ENCODE assay signal across 16 cellular contexts in the genomic region with DNA sequence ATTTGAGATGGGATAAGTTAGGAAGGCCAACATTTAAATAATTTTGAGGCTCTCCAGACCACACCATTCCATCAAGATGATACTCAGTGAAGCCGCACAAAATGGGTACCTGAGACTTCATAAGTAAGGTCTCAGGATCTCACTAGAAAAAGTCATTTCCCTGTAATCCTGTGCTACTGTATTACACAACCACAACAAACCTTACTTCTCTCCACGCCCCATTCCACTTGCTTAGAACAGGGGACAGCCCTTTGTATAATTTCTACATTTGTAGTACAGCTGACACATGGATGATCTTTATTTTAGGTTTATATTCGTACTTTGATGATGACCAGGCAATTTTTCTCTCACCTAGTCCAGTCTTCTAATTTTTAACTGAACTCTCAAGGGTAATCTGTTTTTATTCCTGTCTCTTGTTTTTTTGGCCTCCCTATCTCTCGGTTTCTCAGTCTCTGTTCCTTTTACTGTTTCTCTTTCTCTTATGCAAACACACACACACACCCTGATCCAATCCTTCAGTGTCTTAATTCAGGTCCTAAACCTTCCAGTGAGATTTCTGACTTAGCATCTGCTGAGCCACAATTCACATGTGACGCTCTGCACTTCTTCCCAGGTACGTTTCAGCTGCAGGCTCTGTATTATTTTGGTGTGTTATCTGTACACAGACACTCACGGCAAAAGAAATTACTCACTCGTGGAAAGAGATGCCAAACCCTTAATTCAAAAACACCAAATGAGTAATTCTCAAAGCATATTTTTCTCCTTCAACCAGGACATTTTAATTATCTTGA.
DNase-seq lines count a peak whose midpoint lies in the region; ATAC-seq, FAIRE-seq and TF ChIP-seq lines count a peak whose summit lies in the region.
"Had no signal": no experiment of that assay in that cellular context is flagged by ENCODE, and none has a peak within 500 bp of the region (broad histone marks: within the 10 kb centered on the region; RNA-seq: fewer than 3 reads in every experiment).

No MANE protein-coding gene starts in this region.

- POLR2A ChIA-PET in BJ (lab: Charles Lee): interaction anchor here (0.6 to 1.3 kb wide), 3 partner anchors 13 to 74 kb away, joined by 3 read pairs; no protein-coding TSS in a partner anchor

- peak; percentile 43 for ATAC-seq in HG03280 (IDR thresholded peaks at IDR 0.05; ENCODE audit: unreplicated experiment)
- ATAC-seq: psoas muscle had no signal

- H3K27me3 ChIP-seq in BJ (ENCODE audit: control insufficient read depth, insufficient read depth, low read length) (no peaks in the 10 kb centered on the region), rectal smooth muscle tissue (ENCODE audit: control insufficient read depth, insufficient read depth, low read length) (no peaks in the 10 kb centered on the region)

- TF ChIP-seq CTCF in BJ (IDR thresholded peaks at IDR 0.05; ENCODE audit: insufficient read depth, low read depth, low read length): no peak
- TF ChIP-seq CTCF in fibroblast of mammary gland (conservative IDR thresholded peaks at IDR 0.05; ENCODE audit: control insufficient read depth, insufficient read depth, low read depth, low read length): no peak
- TF ChIP-seq CTCF in kidney (IDR thresholded peaks at IDR 0.05; ENCODE audit: borderline replicate concordance, extremely low read depth, insufficient read depth): no peak

- H3K9ac ChIP-seq in rectal smooth muscle tissue (ENCODE audit: low read length) (no peak overlapping the region), kidney (ENCODE audit: low read length in 2 of 2) (no peak overlapping the region)

- H3K9me3 ChIP-seq in kidney (ENCODE audit: control insufficient read depth in 1 of 2, low read length in 2 of 2): no peaks in the 10 kb centered on the region
- H3K9me3 ChIP-seq: lower lobe of right lung, psoas muscle, thoracic aorta had no signal

- H3K27ac ChIP-seq in rectal smooth muscle tissue (ENCODE audit: low read depth, low read length): peak overlapping the region; percentile 72
- no peak overlapping the region for H3K27ac ChIP-seq in kidney (ENCODE audit: low read depth in 2 of 2, low read length in 2 of 2)
- H3K27ac ChIP-seq: psoas muscle had no signal

- H3K4me1 ChIP-seq in rectal smooth muscle tissue (ENCODE audit: control insufficient read depth, insufficient read depth, low read length): peaks cover 15% of the 10 kb centered on the region
- no peaks in the 10 kb centered on the region for H3K4me1 ChIP-seq in kidney (ENCODE audit: control insufficient read depth in 1 of 2, insufficient read depth in 1 of 2, low read depth in 1 of 2, low read length in 2 of 2)
- H3K4me1 ChIP-seq: psoas muscle had no signal

- DNase-seq in BJ (ENCODE audit: low read depth) (peak; percentile 40), fibroblast of mammary gland (ENCODE audit: low read depth) (peak; percentile 62), NCI-H1417 treated with DMSO at 0.1 percent for 48 hours (lab: John Stamatoyannopoulos, UW) (no peak), kidney (no peak), islet precursor cell (no peak), RKO (ENCODE audit: low spot score) (no peak)
- DNase-seq: activated CD4-positive, alpha-beta T cell treated with anti-CD3 and anti-CD28 coated beads, Interleukin-2, amount 50 U/mL, for 4 hours; activated gamma-delta T cell; GOT3; lower lobe of right lung; NCI-H2081 treated with DMSO at 0.1 percent for 48 hours; psoas muscle; T-helper 1 cell had no signal

- intact Hi-C loops in kidney (cut with DNase I): no loop called here

- CTCF ChIA-PET in BJ (lab: Yijun Ruan, JAX): interaction anchor here (0.6 to 1.9 kb wide), 2 partner anchors 54 to 223 kb away, joined by 3 to 5 read pairs; partner anchors contain the start of gene THBS1

- H3K36me3 ChIP-seq in BJ (ENCODE audit: control insufficient read depth, insufficient read depth, low read length): no peaks in the 10 kb centered on the region
- no peaks in the 10 kb centered on the region for H3K36me3 ChIP-seq in rectal smooth muscle tissue (ENCODE audit: control insufficient read depth, insufficient read depth, low read length)
- no peaks in the 10 kb centered on the region for H3K36me3 ChIP-seq in kidney (ENCODE audit: control insufficient read depth in 1 of 2, insufficient read depth in 2 of 2, low read length in 2 of 2)
- H3K36me3 ChIP-seq: lower lobe of right lung, thoracic aorta had no signal

- no peak overlapping the region for H3K4me3 ChIP-seq in BJ (ENCODE audit: low read depth, low read length)
- H3K4me3 ChIP-seq in fibroblast of mammary gland (ENCODE audit: control insufficient read depth, low read depth, low read length): no peak overlapping the region
- no peak overlapping the region for H3K4me3 ChIP-seq in rectal smooth muscle tissue (ENCODE audit: low read length)
- H3K4me3 ChIP-seq in kidney (ENCODE audit: low read length in 2 of 2): no peak overlapping the region
- H3K4me3 ChIP-seq: lower lobe of right lung, psoas muscle, thoracic aorta had no signal

- FAIRE-seq in kidney (lab: Jason Lieb, UNC): no peak

Comparison
In these comparisons a context has a peak if more than half of its experiments do, and no peak if none do; other contexts are left out.
1. DNase-seq: peak in BJ (single experiment) and fibroblast of mammary gland (single experiment); none in NCI-H1417 treated with DMSO at 0.1 percent for 48 hours (single experiment), kidney (single experiment), islet precursor cell (single experiment) and RKO (single experiment).